Comparison of ENCODE assay signal across 10 cellular contexts in genomic region chr3:43390255-43390588, GRCh38.
DNase-seq lines count a peak whose midpoint lies in the region; ATAC-seq and TF ChIP-seq lines count a peak whose summit lies in the region.
"Had no signal": no experiment of that assay in that cellular context is flagged by ENCODE, and none has a peak within 500 bp of the region (broad histone marks: within the 10 kb centered on the region; RNA-seq: fewer than 3 reads in every experiment).

No MANE protein-coding gene starts in this region.

- H3K4me3 ChIP-seq in psoas muscle, result no peak overlapping the region
- no peak overlapping the region for H3K4me3 ChIP-seq in smooth muscle cell

- H2AFZ ChIP-seq in smooth muscle cell (ENCODE audit: low read depth), result no peak overlapping the region

- no peaks in the 10 kb centered on the region for H3K36me3 ChIP-seq in psoas muscle (ENCODE audit: insufficient read depth in 1 of 2, low read depth in 1 of 2)
- H3K36me3 ChIP-seq in smooth muscle cell (ENCODE audit: low read depth), result no peaks in the 10 kb centered on the region

- no peaks in the 10 kb centered on the region for H3K27me3 ChIP-seq in psoas muscle (ENCODE audit: insufficient read depth in 3 of 3, low read length in 2 of 3)
- H3K27me3 ChIP-seq in smooth muscle cell (ENCODE audit: low read depth), result no peaks in the 10 kb centered on the region

- no peaks in the 10 kb centered on the region for H3K27me3 Mint-ChIP-seq in activated CD4-positive, alpha-beta memory T cell treated with anti-CD3 and anti-CD28 coated beads, Interleukin-2, amount 10 ng/mL, durations not matched to agents 7 days and 5 days
- H3K27me3 Mint-ChIP-seq: progenitor cell of endocrine pancreas had no signal

- TF ChIP-seq CTCF in psoas muscle (IDR thresholded peaks at IDR 0.05) (no peak), smooth muscle cell (IDR thresholded peaks at IDR 0.05; ENCODE audit: borderline replicate concordance, insufficient read depth, poor library complexity, severe bottlenecking) (no peak)

- peaks cover 44% of the 10 kb centered on the region for H3K4me1 Mint-ChIP-seq in activated CD4-positive, alpha-beta memory T cell treated with anti-CD3 and anti-CD28 coated beads, Interleukin-2, amount 10 ng/mL, durations not matched to agents 7 days and 5 days

- H3K4me3 Mint-ChIP-seq in activated CD4-positive, alpha-beta memory T cell treated with anti-CD3 and anti-CD28 coated beads, Interleukin-2, amount 10 ng/mL, durations not matched to agents 7 days and 5 days, result no peak overlapping the region

- CTCF ChIA-PET in activated CD4-positive, alpha-beta memory T cell treated with anti-CD3 and anti-CD28 coated beads, Interleukin-2, amount 10 ng/mL, durations not matched to agents 7 days and 5 days (lab: Charles Lee), result interaction anchor here (1.1 to 1.5 kb wide), 3 partner anchors 13 to 88 kb away, joined by 3 to 6 read pairs (median 3); no protein-coding TSS in a partner anchor

- whole genome bisulfite sequencing in psoas muscle, 3 donors, result 67 to 80% (median 67%) methylated on average over 1 of the region's 1 CpG
- WGBS in smooth muscle cell (ENCODE audit: low lambda C conversion rate), result 100% methylated on average over 1 of the region's 1 CpG

- no peaks in the 10 kb centered on the region for H3K79me2 ChIP-seq in smooth muscle cell (ENCODE audit: low read depth)

- H3K4me1 ChIP-seq in psoas muscle (peaks cover 23% of the 10 kb centered on the region), smooth muscle cell (ENCODE audit: low read depth) (no peaks in the 10 kb centered on the region)

- H3K36me3 Mint-ChIP-seq in activated CD4-positive, alpha-beta memory T cell treated with anti-CD3 and anti-CD28 coated beads, Interleukin-2, amount 10 ng/mL, durations not matched to agents 7 days and 5 days (ENCODE audit: low read depth), result peaks cover 10% of the 10 kb centered on the region

- no peaks in the 10 kb centered on the region for H4K20me1 ChIP-seq in smooth muscle cell (ENCODE audit: low read depth)

- H3F3A ChIP-seq in smooth muscle cell (ENCODE audit: low read depth), result no peaks in the 10 kb centered on the region

- H3K9me3 ChIP-seq in psoas muscle (peaks cover under 1% of the 10 kb centered on the region), smooth muscle cell (replicated peaks; ENCODE audit: low read depth) (no peaks in the 10 kb centered on the region)

- POLR2A ChIA-PET in activated CD4-positive, alpha-beta memory T cell treated with anti-CD3 and anti-CD28 coated beads, Interleukin-2, amount 10 ng/mL, durations not matched to agents 7 days and 5 days (lab: Charles Lee), result interaction anchor here (1.1 to 2.4 kb wide), 5 partner anchors 12 to 104 kb away, joined by 3 to 21 read pairs (median 7); partner anchors contain the start of gene SNRK

- H3K4me2 ChIP-seq in smooth muscle cell, result no peak overlapping the region

- peak overlapping the region; percentile 94 for H3K27ac Mint-ChIP-seq in activated CD4-positive, alpha-beta memory T cell treated with anti-CD3 and anti-CD28 coated beads, Interleukin-2, amount 10 ng/mL, durations not matched to agents 7 days and 5 days
- H3K27ac Mint-ChIP-seq: progenitor cell of endocrine pancreas had no signal

- DNase-seq in activated CD4-positive, alpha-beta memory T cell treated with anti-CD3 and anti-CD28 coated beads, Interleukin-2, amount 10 ng/mL, durations not matched to agents 7 days and 5 days, result no peak
- DNase-seq in fibroblast of gingiva (ENCODE audit: low read depth) (peak; percentile 36), psoas muscle (no peak), smooth muscle cell (lab: John Stamatoyannopoulos, UW; ENCODE audit: unreplicated experiment) (no peak), midbrain (lab: John Stamatoyannopoulos, UW) (no peak), NCI-H510A (lab: John Stamatoyannopoulos, UW) (no peak)
- DNase-seq: DMS79 had no signal

- ATAC-seq in GM18511 (IDR thresholded peaks at IDR 0.05; ENCODE audit: unreplicated experiment) (peak; percentile 10), psoas muscle (peak in 3 of 4 donors; percentile 12 to 54 (median 33)), HG03571 (IDR thresholded peaks at IDR 0.05; ENCODE audit: unreplicated experiment) (no peak)

- intact Hi-C loops in psoas muscle (cut with DNase I), result no loop called here

- peaks cover 6% of the 10 kb centered on the region for H3K9me3 Mint-ChIP-seq in activated CD4-positive, alpha-beta memory T cell treated with anti-CD3 and anti-CD28 coated beads, Interleukin-2, amount 10 ng/mL, durations not matched to agents 7 days and 5 days

- H3K9ac ChIP-seq in smooth muscle cell (ENCODE audit: low read depth), result no peak overlapping the region

- H3K27ac ChIP-seq in psoas muscle (peak overlapping the region; percentile 64), smooth muscle cell (ENCODE audit: low read depth) (no peak overlapping the region)
